Comparison of ENCODE assay signal across 17 cellular contexts in the genomic region with DNA sequence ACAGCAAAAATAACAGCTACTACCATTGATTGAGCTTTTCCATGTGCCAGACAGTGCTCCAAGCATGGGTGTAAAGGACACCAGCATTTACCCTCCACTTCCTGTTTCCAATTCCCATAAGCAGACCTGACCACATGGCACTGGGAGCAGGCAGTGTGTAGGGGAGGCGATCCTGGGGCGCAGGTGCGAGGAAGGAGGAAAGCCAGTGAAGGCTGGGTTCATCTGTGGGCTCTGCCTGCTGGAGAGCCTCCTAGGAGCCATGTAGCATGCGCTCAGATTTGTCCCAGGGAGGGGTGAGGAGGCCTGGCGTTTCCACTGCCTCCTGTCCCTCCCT. TPM values are rescaled to one million over a fixed set of nuclear protein-coding genes. Genes with fewer than 3 reads are reported as not detected.
A peak's percentile ranks its signal among the peaks of the same experiment; 100 is the strongest.
DNase-seq lines count a peak whose midpoint lies in the region; ATAC-seq, FAIRE-seq and TF ChIP-seq lines count a peak whose summit lies in the region.
"Had no signal": no experiment of that assay in that cellular context is flagged by ENCODE, and none has a peak within 500 bp of the region (broad histone marks: within the 10 kb centered on the region; RNA-seq: fewer than 3 reads in every experiment).

No MANE protein-coding gene starts in this region.

- no peak overlapping the region for H3K27ac ChIP-seq in right cardiac atrium (ENCODE audit: low read length)
- H3K27ac ChIP-seq in kidney (ENCODE audit: low read depth in 2 of 2, low read length in 2 of 2) = no peak overlapping the region
- H3K27ac ChIP-seq in gastrocnemius medialis = no peak overlapping the region
- H3K27ac ChIP-seq: A549 had no signal

- peaks cover 2% of the 10 kb centered on the region for H3K4me1 ChIP-seq in right cardiac atrium (ENCODE audit: control insufficient read depth, insufficient read depth, low read length)
- H3K4me1 ChIP-seq in kidney (ENCODE audit: control insufficient read depth in 1 of 2, insufficient read depth in 1 of 2, low read depth in 1 of 2, low read length in 2 of 2) = peaks cover 0 to 3% of the 10 kb centered on the region in 2 donors
- peaks cover 0 to 8% of the 10 kb centered on the region in 2 donors for H3K4me1 ChIP-seq in gastrocnemius medialis
- H3K4me1 ChIP-seq: A549, HAP-1 had no signal

- H3K36me3 ChIP-seq in kidney (ENCODE audit: control insufficient read depth in 1 of 2, insufficient read depth in 2 of 2, low read length in 2 of 2) (no peaks in the 10 kb centered on the region), gastrocnemius medialis (no peaks in the 10 kb centered on the region)
- H3K36me3 ChIP-seq: HAP-1 had no signal

- no peaks in the 10 kb centered on the region for H3K9me3 ChIP-seq in right cardiac atrium (ENCODE audit: control insufficient read depth, low read length)
- H3K9me3 ChIP-seq in kidney (ENCODE audit: control insufficient read depth in 1 of 2, low read length in 2 of 2) = no peaks in the 10 kb centered on the region
- H3K9me3 ChIP-seq in gastrocnemius medialis = no peaks in the 10 kb centered on the region
- H3K9me3 ChIP-seq: A549, HAP-1 had no signal

- intact Hi-C loops in right cardiac atrium (cut with DNase I) = loop anchor here in 1 of 4 donors (10.0 kb wide), 1 partner anchor 250 kb away; no protein-coding TSS in a partner anchor
- intact Hi-C loops in cardiac septum (cut with DNase I) = no loop called here
- intact Hi-C loops in kidney (cut with DNase I) = no loop called here
- intact Hi-C loops in gastrocnemius medialis (cut with DNase I; ENCODE audit: low total_unique reads) = no loop called here

- H3K9ac ChIP-seq in kidney (ENCODE audit: low read length in 2 of 2) = no peak overlapping the region

- no peak for FAIRE-seq in kidney (lab: Jason Lieb, UNC)
- FAIRE-seq: A549, H1 had no signal

- no peak for TF ChIP-seq POLR2A in NB4 (IDR thresholded peaks at IDR 0.05; ENCODE audit: extremely low read depth, insufficient read length)
- TF ChIP-seq POLR2A in gastrocnemius medialis (IDR thresholded peaks at IDR 0.05) = no peak

- H3K27me3 ChIP-seq in right cardiac atrium (ENCODE audit: control insufficient read depth, insufficient read depth) = no peaks in the 10 kb centered on the region
- H3K27me3 ChIP-seq in gastrocnemius medialis = no peaks in the 10 kb centered on the region

- DNase-seq in right cardiac atrium (peak in 2 of 3 donors; percentile 7 to 14), cardiac septum (ENCODE audit: low spot score) (no peak), NB4 (ENCODE audit: low read depth) (peak; percentile 26), kidney (peak; percentile 41), GF-D8 (lab: John Stamatoyannopoulos, UW) (no peak), GDM1 (lab: John Stamatoyannopoulos, UW) (no peak), gastrocnemius medialis (no peak)
- DNase-seq: Calu3, DMS 273 treated with DMSO at 0.1 percent for 48 hours, DMS79 had no signal

- H3K4me3 ChIP-seq in right cardiac atrium (ENCODE audit: low read length) (no peak overlapping the region), NB4 (ENCODE audit: low read depth, low read length) (no peak overlapping the region), kidney (ENCODE audit: low read length in 2 of 2) (no peak overlapping the region), gastrocnemius medialis (no peak overlapping the region)
- H3K4me3 ChIP-seq: A549, HAP-1 had no signal

- in situ Hi-C loops in gastrocnemius medialis (cut with MboI; ENCODE audit: low sequenced_read_pairs in 4 of 4) = no loop called here

- 87% methylated on average over 5 of the region's 5 CpGs for WGBS in right cardiac atrium

- ATAC-seq in right cardiac atrium = no peak
- no peak for ATAC-seq in gastrocnemius medialis
- ATAC-seq: A549 had no signal

- TF ChIP-seq CTCF in NB4 (IDR thresholded peaks at IDR 0.05; ENCODE audit: low read depth, low read length) (no peak), kidney (IDR thresholded peaks at IDR 0.05; ENCODE audit: borderline replicate concordance, extremely low read depth, insufficient read depth) (no peak), gastrocnemius medialis (IDR thresholded peaks at IDR 0.05 in 4 of 5, conservative IDR thresholded peaks at IDR 0.05 in 1 of 5) (no peak)

RNA-seq across cellular contexts. Expression of a gene that starts 56.7 kb away (rescaled TPM):
- total RNA-seq in right cardiac atrium (1 to 10 TPM; 1.3 to 1.7 (median 1.3) TPM), cardiac septum (0.75 TPM), kidney (6.2 TPM), gastrocnemius medialis (1 to 10 TPM in 3 of 4 donors, under 1 TPM in 1; 0.17 to 4.0 (median 1.9) TPM)
- polyA plus RNA-seq in right cardiac atrium (0.34 TPM), kidney (ENCODE audit: insufficient read depth, low read depth, low replicate concordance) (0.67 TPM)
- total RNA-seq: Calu3, G401, H1, HT1080 had no signal
- polyA plus RNA-seq: A549, AG04450, BJ, H1 had no signal

Comparison
In these comparisons a context has a peak if more than half of its experiments do, and no peak if none do; other contexts are left out.
1. DNase-seq: peak in right cardiac atrium (2 of 3), NB4 (single experiment) and kidney (single experiment); none in cardiac septum (single experiment), GF-D8 (single experiment), GDM1 (single experiment) and gastrocnemius medialis (0 of 2).